ENCODE assay signal across 8 cellular contexts in genomic region chr3:187986514-187986934, GRCh38.
DNase-seq lines count a peak whose midpoint lies in the region; ATAC-seq and TF ChIP-seq lines count a peak whose summit lies in the region.

No MANE protein-coding gene starts in this region.

- no peaks in the 10 kb centered on the region for H3K36me3 ChIP-seq in PC-9 (ENCODE audit: low read depth)

- TF ChIP-seq CTCF in PC-9 (conservative IDR thresholded peaks at IDR 0.05): no peak

- DNase-seq in EH (ENCODE audit: low read depth) (peak; percentile 97), PC-9 (peak; percentile 68 to 84), astrocyte of the hippocampus (ENCODE audit: low read depth, low spot score) (peak; percentile 80), skeletal muscle cell (ENCODE audit: low read depth) (peak; percentile 79), NCI-H1417 treated with DMSO at 0.1 percent for 48 hours (lab: John Stamatoyannopoulos, UW) (no peak), SK-N-DZ (ENCODE audit: low spot score) (no peak)

- H3F3A ChIP-seq in PC-9 (ENCODE audit: insufficient read depth, low read depth): peaks cover 16% of the 10 kb centered on the region; the same call in 1 of the 2 replicates

- H3K79me2 ChIP-seq in PC-9 (ENCODE audit: low read depth): no peaks in the 10 kb centered on the region

- H3K4me2 ChIP-seq in PC-9: peak overlapping the region; percentile 37

- CTCF ChIA-PET in PC-9 (lab: Charles Lee): no interaction called here

- H2AFZ ChIP-seq in PC-9: peak overlapping the region; percentile 10; the same call in 1 of the 2 replicates

- no peaks in the 10 kb centered on the region for H3K9me3 ChIP-seq in PC-9 (ENCODE audit: insufficient read depth, low read depth)

- ATAC-seq in GM21786 (IDR thresholded peaks at IDR 0.05; ENCODE audit: unreplicated experiment) (no peak), GM21825 (IDR thresholded peaks at IDR 0.05; ENCODE audit: unreplicated experiment) (no peak)

- no peaks in the 10 kb centered on the region for H4K20me1 ChIP-seq in PC-9 (ENCODE audit: insufficient read depth)

- peaks cover 26% of the 10 kb centered on the region for H3K4me1 ChIP-seq in PC-9 (replicated peaks; ENCODE audit: insufficient read depth)

- no TSS peak for BruUV-seq in PC-9 (replicated peaks; lab: Mats Ljungman, UMichigan)

- POLR2A ChIA-PET in PC-9 (lab: Charles Lee; ENCODE audit: unreplicated experiment): interaction anchor here (0.6 to 0.7 kb wide), 3 partner anchors 42 to 241 kb away, joined by 3 to 5 read pairs (median 5); no protein-coding TSS in a partner anchor

- no peaks in the 10 kb centered on the region for H3K27me3 ChIP-seq in PC-9 (ENCODE audit: insufficient read depth, low read depth)

- peak overlapping the region; percentile 64 for H3K27ac ChIP-seq in PC-9

- intact Hi-C loops in PC-9 (cut with micrococcal nuclease; ENCODE audit: unreplicated experiment): loop anchor here (1.0 to 2.0 kb wide), 2 partner anchors 74 to 241 kb away; partner anchors contain the start of gene BCL6

- no peak overlapping the region for H3K4me3 ChIP-seq in PC-9
- H3K4me3 ChIP-seq in skeletal muscle cell (ENCODE audit: low read depth, low read length): no peak overlapping the region

- peaks cover 3% of the 10 kb centered on the region; the same call in 1 of the 2 replicates for H3K9me2 ChIP-seq in PC-9 (ENCODE audit: insufficient read depth)

Comparison
In these comparisons a context has a peak if more than half of its experiments do, and no peak if none do; other contexts are left out.
1. DNase-seq: peak in EH (single experiment), PC-9 (2 of 2), astrocyte of the hippocampus (single experiment) and skeletal muscle cell (single experiment); none in NCI-H1417 treated with DMSO at 0.1 percent for 48 hours (single experiment) and SK-N-DZ (single experiment).